ENCODE assay signal across 1 cellular context in genomic region chr3:193744822-193745684, GRCh38.
TF ChIP-seq lines count a peak whose summit lies in the region.

No MANE protein-coding gene starts in this region.

TF ChIP-seq in K562, 482 proteins besides CTCF, POLR2A, EP300 and RAD21 (continued from another document and continues in another):
- TF ChIP-seq ZNF395 (CRISPR knock-in tag; IDR thresholded peaks at IDR 0.05), result peak; percentile 70
- TF ChIP-seq ZNF407 (IDR thresholded peaks at IDR 0.05; ENCODE audit: low read depth), result no peak
- TF ChIP-seq ZSCAN29 (IDR thresholded peaks at IDR 0.05), result no peak
- TF ChIP-seq CREM (IDR thresholded peaks at IDR 0.05; ENCODE audit: low read depth), result peak; percentile 14; the same call in 1 of the 2 replicates
- no peak for TF ChIP-seq ZNF311 (CRISPR knock-in tag; IDR thresholded peaks at IDR 0.05)
- peak; percentile 15; the same call in 1 of the 2 replicates for TF ChIP-seq GABPB1 (CRISPR knock-in tag; IDR thresholded peaks at IDR 0.05)
- TF ChIP-seq HSF4 (CRISPR knock-in tag; IDR thresholded peaks at IDR 0.05; ENCODE audit: borderline replicate concordance), result no peak
- peak; percentile 51 for TF ChIP-seq GABPA (tag; conservative IDR thresholded peaks at IDR 0.05; ENCODE audit: low read depth)
- peak; percentile 60 for TF ChIP-seq MEF2D (tag; conservative IDR thresholded peaks at IDR 0.05; ENCODE audit: low read depth)
- TF ChIP-seq BHLHE40 (IDR thresholded peaks at IDR 0.05; ENCODE audit: low read length), result no peak
- no peak for TF ChIP-seq ZNF740 (CRISPR knock-in tag; IDR thresholded peaks at IDR 0.05)
- peak in 1 of 2 experiments; percentile 36; a peak in 1 of 4 replicates for TF ChIP-seq ZNF740 (tag; IDR thresholded peaks at IDR 0.05)
- TF ChIP-seq NFE2L1 (tag; IDR thresholded peaks at IDR 0.05; ENCODE audit: borderline replicate concordance, low read depth), result no peak
- 0 out of 2 replicates have a peak, but pooled peaks have one; percentile 12 for TF ChIP-seq CREB3L1 (IDR thresholded peaks at IDR 0.05; ENCODE audit: borderline replicate concordance, low read depth)
- TF ChIP-seq ATF3 (IDR thresholded peaks at IDR 0.05), result peak; percentile 79
- no peak for TF ChIP-seq ATF3 (CRISPR knock-in tag; conservative IDR thresholded peaks at IDR 0.05)
- TF ChIP-seq MLLT1 (IDR thresholded peaks at IDR 0.05), result no peak
- TF ChIP-seq SUPT5H (IDR thresholded peaks at IDR 0.05), result 0 out of 2 replicates have a peak, but pooled peaks have one; percentile 19
- peak; percentile 40; the same call in 1 of the 2 replicates for TF ChIP-seq MAFK (IDR thresholded peaks at IDR 0.05; ENCODE audit: low read length)
- no peak for TF ChIP-seq ZNF146 (CRISPR knock-in tag; IDR thresholded peaks at IDR 0.05; ENCODE audit: unreplicated experiment)
- 0 out of 2 replicates have a peak, but pooled peaks have one; percentile 11 for TF ChIP-seq SMAD3 (CRISPR knock-in tag; conservative IDR thresholded peaks at IDR 0.05)
- no peak for TF ChIP-seq VEZF1 (CRISPR knock-in tag; IDR thresholded peaks at IDR 0.05)
- no peak for TF ChIP-seq RHOXF2B (CRISPR knock-in tag; conservative IDR thresholded peaks at IDR 0.05)
- TF ChIP-seq ZNF3 (CRISPR knock-in tag; IDR thresholded peaks at IDR 0.05), result no peak
- TF ChIP-seq GATA2 (CRISPR knock-in tag; IDR thresholded peaks at IDR 0.05), result peak; percentile 57; the same call in 1 of the 2 replicates
- peak; percentile 53; the same call in 1 of the 2 replicates for TF ChIP-seq CREB3 (tag; conservative IDR thresholded peaks at IDR 0.05; ENCODE audit: low read depth)
- peak; percentile 65; the same call in 1 of the 2 replicates for TF ChIP-seq TEAD2 (tag; IDR thresholded peaks at IDR 0.05)
- TF ChIP-seq ETV1 (tag; conservative IDR thresholded peaks at IDR 0.05; ENCODE audit: low read depth), result peak; percentile 85
- no peak for TF ChIP-seq ZNF133 (CRISPR knock-in tag; IDR thresholded peaks at IDR 0.05)
- peak; percentile 81 for TF ChIP-seq CEBPG (CRISPR knock-in tag; IDR thresholded peaks at IDR 0.05)
- peak; percentile 84 to 89 for TF ChIP-seq CEBPG (tag; conservative IDR thresholded peaks at IDR 0.05 in 1 of 2, IDR thresholded peaks at IDR 0.05 in 1 of 2)
- TF ChIP-seq CBFA2T3 (IDR thresholded peaks at IDR 0.05), result peak; percentile 70
- peak; percentile 38 for TF ChIP-seq TAF9B (IDR thresholded peaks at IDR 0.05; ENCODE audit: partially characterized antibody)
- no peak for TF ChIP-seq PRPF4 (IDR thresholded peaks at IDR 0.05; ENCODE audit: insufficient read depth, low read depth, low read length, poor library complexity, severe bottlenecking)
- TF ChIP-seq ZMIZ1 (IDR thresholded peaks at IDR 0.05; ENCODE audit: low read depth in 2 of 2, low read length in 2 of 2), result peak in 1 of 2 experiments; percentile 28; a peak in 1 of 4 replicates
- no peak for TF ChIP-seq FUS (optimal IDR thresholded peaks at IDR 0.05; ENCODE audit: low read depth, low read length)
- TF ChIP-seq SP1 (CRISPR knock-in tag; IDR thresholded peaks at IDR 0.05), result peak; percentile 28; the same call in 1 of the 2 replicates
- 0 out of 2 replicates have a peak, but pooled peaks have one; percentile 8 for TF ChIP-seq JUND (IDR thresholded peaks at IDR 0.05; ENCODE audit: borderline replicate concordance, low read depth, low read length)
- TF ChIP-seq JUND (tag; IDR thresholded peaks at IDR 0.05; ENCODE audit: borderline replicate concordance, low read depth, low read length), result peak; percentile 47; the same call in 1 of the 3 replicates
